Comparison of ENCODE assay signal across 11 cellular contexts in genomic region chr18:27413495-27414401, GRCh38.
A peak's percentile ranks its signal among the peaks of the same experiment; 100 is the strongest.
DNase-seq lines count a peak whose midpoint lies in the region; ATAC-seq and TF ChIP-seq lines count a peak whose summit lies in the region.
"Had no signal": no experiment of that assay in that cellular context is flagged by ENCODE, and none has a peak within 500 bp of the region (broad histone marks: within the 10 kb centered on the region; RNA-seq: fewer than 3 reads in every experiment).

No MANE protein-coding gene starts in this region.

- no peaks in the 10 kb centered on the region for H3K4me1 ChIP-seq in left lung
- H3K4me1 ChIP-seq: A549 had no signal

- no peak overlapping the region for H3K4me3 ChIP-seq in choroid plexus epithelial cell (ENCODE audit: low read depth, low read length)
- H3K4me3 ChIP-seq in left lung = no peak overlapping the region
- H3K4me3 ChIP-seq in coronary artery = no peak overlapping the region
- H3K4me3 ChIP-seq: A549 had no signal

- H3K27me3 ChIP-seq in left lung = no peaks in the 10 kb centered on the region

- TF ChIP-seq CTCF in choroid plexus epithelial cell (conservative IDR thresholded peaks at IDR 0.05; ENCODE audit: low read depth, low read length) (no peak), left lung (IDR thresholded peaks at IDR 0.05) (no peak), type B pancreatic cell (conservative IDR thresholded peaks at IDR 0.05) (no peak), coronary artery (IDR thresholded peaks at IDR 0.05) (no peak)

- H3K9me3 ChIP-seq in left lung = no peaks in the 10 kb centered on the region
- H3K9me3 ChIP-seq: A549 had no signal

- H3K27ac ChIP-seq in left lung (no peak overlapping the region), coronary artery (peak overlapping the region in 1 of 2 donors; percentile 12)
- H3K27ac ChIP-seq: A549 had no signal

- H3K27ac Mint-ChIP-seq in type B pancreatic cell = peak overlapping the region; percentile 53
- H3K27ac Mint-ChIP-seq: activated naive CD4-positive, alpha-beta T cell treated with anti-CD3 and anti-CD28 coated beads, Interleukin-2, amount 50 U/mL, for 24 hours had no signal

- H3K4me1 Mint-ChIP-seq in type B pancreatic cell (ENCODE audit: unreplicated experiment) = peaks cover 14% of the 10 kb centered on the region
- H3K4me1 Mint-ChIP-seq: activated naive CD4-positive, alpha-beta T cell treated with anti-CD3 and anti-CD28 coated beads, Interleukin-2, amount 50 U/mL, for 24 hours had no signal

- ATAC-seq in left lung = peak; percentile 25
- ATAC-seq: A549 had no signal

- no peaks in the 10 kb centered on the region for H3K36me3 ChIP-seq in left lung

- intact Hi-C loops in left lung (cut with DNase I) = no loop called here

- peak overlapping the region; percentile 26 for H3K4me3 Mint-ChIP-seq in type B pancreatic cell
- H3K4me3 Mint-ChIP-seq: activated naive CD4-positive, alpha-beta T cell treated with anti-CD3 and anti-CD28 coated beads, Interleukin-2, amount 50 U/mL, for 24 hours; neural crest cell had no signal

- H3K36me3 Mint-ChIP-seq in type B pancreatic cell = no peaks in the 10 kb centered on the region
- H3K36me3 Mint-ChIP-seq: activated naive CD4-positive, alpha-beta T cell treated with anti-CD3 and anti-CD28 coated beads, Interleukin-2, amount 50 U/mL, for 24 hours had no signal

- peak; percentile 2 to 15 for DNase-seq in NCI-H446 (lab: John Stamatoyannopoulos, UW)
- no peak for DNase-seq in NCI-H446 treated with DMSO at 0.1 percent for 48 hours (lab: John Stamatoyannopoulos, UW)
- peak; percentile 55 for DNase-seq in choroid plexus epithelial cell (ENCODE audit: low read depth)
- DNase-seq in left lung = no peak
- DNase-seq in type B pancreatic cell (ENCODE audit: extremely low spot score, unreplicated experiment) = no peak
- no peak for DNase-seq in coronary artery (ENCODE audit: low spot score)
- no peak for DNase-seq in occipital lobe (lab: John Stamatoyannopoulos, UW)
- DNase-seq in dermis blood vessel endothelial cell = no peak

- peaks cover 5% of the 10 kb centered on the region for H3K9me3 Mint-ChIP-seq in type B pancreatic cell

- H3K27me3 Mint-ChIP-seq in type B pancreatic cell = no peaks in the 10 kb centered on the region
- H3K27me3 Mint-ChIP-seq: activated naive CD4-positive, alpha-beta T cell treated with anti-CD3 and anti-CD28 coated beads, Interleukin-2, amount 50 U/mL, for 24 hours had no signal

Comparison
In these comparisons a context has a peak if more than half of its experiments do, and no peak if none do; other contexts are left out.
1. DNase-seq: peak in NCI-H446 (2 of 2) and choroid plexus epithelial cell (single experiment); none in NCI-H446 treated with DMSO at 0.1 percent for 48 hours (single experiment), left lung (0 of 2), type B pancreatic cell (single experiment), coronary artery (single experiment), occipital lobe (single experiment) and dermis blood vessel endothelial cell (single experiment).